Comparison of ENCODE assay signal across 9 cellular contexts in genomic region chr3:16400143-16400935, GRCh38.
A peak's percentile ranks its signal among the peaks of the same experiment; 100 is the strongest.
DNase-seq lines count a peak whose midpoint lies in the region; ATAC-seq and TF ChIP-seq lines count a peak whose summit lies in the region.
"Had no signal": no experiment of that assay in that cellular context is flagged by ENCODE, and none has a peak within 500 bp of the region (broad histone marks: within the 10 kb centered on the region; RNA-seq: fewer than 3 reads in every experiment).

No MANE protein-coding gene starts in this region.

- H3K4me3 ChIP-seq in SU-DHL-6 (ENCODE audit: insufficient read depth, low read length, poor library complexity, severe bottlenecking), result no peak overlapping the region
- H3K4me3 ChIP-seq in heart left ventricle, result no peak overlapping the region

- no peaks in the 10 kb centered on the region; the same call in 1 of the 2 replicates for H4K20me1 ChIP-seq in SU-DHL-6 (ENCODE audit: low read depth, low read length)

- DNase-seq in ELF-1 (ENCODE audit: low read depth, low spot score) (peak; percentile 19), heart left ventricle (no peak), smooth muscle cell of the brain vasculature (ENCODE audit: low read depth, low spot score) (peak; percentile 9), GM19238 (ENCODE audit: insufficient read length, low spot score) (no peak), SIG-M5 (lab: John Stamatoyannopoulos, UW) (no peak), HuH-7.5 (ENCODE audit: low spot score) (no peak)

- H3K36me3 ChIP-seq in SU-DHL-6 (ENCODE audit: low read length) (peaks cover 59% of the 10 kb centered on the region), heart left ventricle (peaks cover 0 to 4% (median 0%) of the 10 kb centered on the region in 9 donors)

- ATAC-seq in heart left ventricle (peak; percentile 23 to 51 (median 36)), HG02884 (IDR thresholded peaks at IDR 0.05; ENCODE audit: unreplicated experiment) (no peak)

- peaks cover 90% of the 10 kb centered on the region for H3K79me2 ChIP-seq in SU-DHL-6 (ENCODE audit: insufficient read depth, low read length)
- H3K79me2 ChIP-seq: parathyroid adenoma had no signal

- H3K27ac ChIP-seq in SU-DHL-6 (ENCODE audit: low read depth, low read length), result peak overlapping the region; percentile 13; the same call in 1 of the 2 replicates
- H3K27ac ChIP-seq in heart left ventricle, result peak overlapping the region in 10 of 12 donors; percentile 0 to 73 (median 52)
- H3K27ac ChIP-seq: parathyroid adenoma had no signal

- peaks cover 30% of the 10 kb centered on the region for H3F3A ChIP-seq in SU-DHL-6 (ENCODE audit: insufficient read depth)

- no peak overlapping the region for H3K9ac ChIP-seq in SU-DHL-6 (ENCODE audit: low read length)
- H3K9ac ChIP-seq: parathyroid adenoma had no signal

- no peak overlapping the region for H2AFZ ChIP-seq in SU-DHL-6 (ENCODE audit: low read depth, low read length, severe bottlenecking)
- H2AFZ ChIP-seq: parathyroid adenoma had no signal

- H3K27me3 ChIP-seq in SU-DHL-6 (ENCODE audit: low read length), result no peaks in the 10 kb centered on the region
- H3K27me3 ChIP-seq in heart left ventricle, result no peaks in the 10 kb centered on the region

- H3K9me2 ChIP-seq in SU-DHL-6 (replicated peaks; ENCODE audit: insufficient read depth, low read length), result no peaks in the 10 kb centered on the region

- TF ChIP-seq POLR2A in heart left ventricle (IDR thresholded peaks at IDR 0.05), result no peak

- no peak for TF ChIP-seq CTCF in SU-DHL-6 (IDR thresholded peaks at IDR 0.05; ENCODE audit: insufficient read depth, low read length, poor library complexity, severe bottlenecking)
- no peak for TF ChIP-seq CTCF in heart left ventricle (IDR thresholded peaks at IDR 0.05)

- H3K9me3 ChIP-seq in SU-DHL-6 (ENCODE audit: insufficient read depth, low read length) (no peaks in the 10 kb centered on the region), heart left ventricle (no peaks in the 10 kb centered on the region)

- no peak overlapping the region for H3K4me2 ChIP-seq in SU-DHL-6 (ENCODE audit: low read depth, low read length, poor library complexity, severe bottlenecking)

- 71 to 78% (median 74%) methylated on average over 11 of the region's 11 CpGs for WGBS in heart left ventricle, 4 donors

- intact Hi-C loops in heart left ventricle (cut with DNase I), result no loop called here

- H3K4me1 ChIP-seq in heart left ventricle, result peaks cover 2 to 46% (median 33%) of the 10 kb centered on the region in 12 donors
- H3K4me1 ChIP-seq: parathyroid adenoma had no signal

Comparison
In these comparisons a context has a peak if more than half of its experiments do, and no peak if none do; other contexts are left out.
1. DNase-seq: peak in ELF-1 (single experiment) and smooth muscle cell of the brain vasculature (single experiment); none in heart left ventricle (0 of 5), GM19238 (single experiment), SIG-M5 (single experiment) and HuH-7.5 (single experiment).